ENCODE assay signal across 32 cellular contexts in genomic region chr3:139735191-139735590, GRCh38. TPM values are rescaled to one million over a fixed set of nuclear protein-coding genes. Genes with fewer than 3 reads are reported as not detected.
"Had no signal": no experiment of that assay in that cellular context is flagged by ENCODE, and none has a peak within 500 bp of the region (broad histone marks: within the 10 kb centered on the region; RNA-seq: fewer than 3 reads in every experiment).

No MANE protein-coding gene starts in this region.

- H3K9ac ChIP-seq: KMS-11 had no signal

- H3K9me3 ChIP-seq: MG63 had no signal

- H3K4me3 ChIP-seq: MG63 had no signal

- H3K4me2 ChIP-seq: KMS-11 had no signal

- DNase-seq: Karpas-422, Kasumi-1, KG1, MG63, MM.1S, MV-4-11, NCI-H1048, NCI-H1092, NCI-H1092 treated with DMSO at 0.1 percent for 48 hours, NCI-H1105, NCI-H1105 treated with DMSO at 0.1 percent for 48 hours, NCI-H1417 treated with DMSO at 0.1 percent for 48 hours, NCI-H1436 treated with DMSO at 0.1 percent for 48 hours, NCI-H146, NCI-H1694, NCI-H1694 treated with DMSO at 0.1 percent for 48 hours, NCI-H187, NCI-H187 treated with DMSO at 0.1 percent for 48 hours, NCI-H1930, NCI-H2081, NCI-H2081 treated with DMSO at 0.1 percent for 48 hours, NCI-H2107, NCI-H2171, NCI-H2171 treated with DMSO at 0.1 percent for 48 hours, NCI-H2227 treated with DMSO at 0.1 percent for 48 hours, NCI-H226, NCI-H345, NCI-H446, NCI-H446 treated with DMSO at 0.1 percent for 48 hours, NCI-H510A had no signal

- H3K27ac ChIP-seq: KMS-11 had no signal

- H3K27me3 ChIP-seq: MG63 had no signal

- H3K36me3 ChIP-seq: MG63 had no signal

RNA-seq across cellular contexts. Expression of gene NMNAT3, which starts 57.4 kb away (rescaled TPM):
- total RNA-seq: LHCN-M2 had no signal
